ENCODE assay signal across 22 cellular contexts in genomic region chr1:203632941-203633340, GRCh38. TPM values are rescaled to one million over a fixed set of nuclear protein-coding genes. Genes with fewer than 3 reads are reported as not detected.
A peak's percentile ranks its signal among the peaks of the same experiment; 100 is the strongest.
DNase-seq lines count a peak whose midpoint lies in the region; ATAC-seq and TF ChIP-seq lines count a peak whose summit lies in the region.
"Had no signal": no experiment of that assay in that cellular context is flagged by ENCODE, and none has a peak within 500 bp of the region (broad histone marks: within the 10 kb centered on the region; RNA-seq: fewer than 3 reads in every experiment).

No MANE protein-coding gene starts in this region.

- no peak for TF ChIP-seq POLR2A in gastroesophageal sphincter (IDR thresholded peaks at IDR 0.05)
- no peak for TF ChIP-seq POLR2A in stomach (IDR thresholded peaks at IDR 0.05)

- TF ChIP-seq EP300 in gastroesophageal sphincter (IDR thresholded peaks at IDR 0.05) (no peak), stomach (IDR thresholded peaks at IDR 0.05) (no peak)

- H3K4me2 ChIP-seq in neural progenitor cell = no peak overlapping the region
- H3K4me2 ChIP-seq: A549 had no signal

- peak overlapping the region; percentile 49 for H3K27ac Mint-ChIP-seq in activated CD8-positive, alpha-beta memory T cell treated with anti-CD3 and anti-CD28 coated beads, Interleukin-2, amount 10 ng/mL, durations not matched to agents 7 days and 5 days
- peak overlapping the region; percentile 99 for H3K27ac Mint-ChIP-seq in activated T-helper 17 cell treated with anti-CD3 and anti-CD28 coated beads, Interleukin-2, amount 50 U/mL, for 72 hours
- no peak overlapping the region for H3K27ac Mint-ChIP-seq in neural progenitor cell

- H3F3A ChIP-seq in neural progenitor cell (ENCODE audit: low read depth) = peaks cover 21% of the 10 kb centered on the region

- peaks cover 64% of the 10 kb centered on the region for H3K36me3 Mint-ChIP-seq in activated CD8-positive, alpha-beta memory T cell treated with anti-CD3 and anti-CD28 coated beads, Interleukin-2, amount 10 ng/mL, durations not matched to agents 7 days and 5 days
- H3K36me3 Mint-ChIP-seq in activated T-helper 17 cell treated with anti-CD3 and anti-CD28 coated beads, Interleukin-2, amount 50 U/mL, for 72 hours (ENCODE audit: low read depth) = peaks cover 87% of the 10 kb centered on the region
- peaks cover 3% of the 10 kb centered on the region for H3K36me3 Mint-ChIP-seq in neural progenitor cell

- peaks cover 74% of the 10 kb centered on the region for H4K20me1 ChIP-seq in neural progenitor cell (ENCODE audit: low read depth)

- H3K27ac ChIP-seq in gastroesophageal sphincter = peak overlapping the region; percentile 14 to 95 (median 92)
- H3K27ac ChIP-seq in stomach = peak overlapping the region in 3 of 5 donors; percentile 90 to 95 (median 93)
- no peak overlapping the region for H3K27ac ChIP-seq in neural progenitor cell
- H3K27ac ChIP-seq: A549 had no signal

- CTCF ChIA-PET in activated CD8-positive, alpha-beta memory T cell treated with anti-CD3 and anti-CD28 coated beads, Interleukin-2, amount 10 ng/mL, durations not matched to agents 7 days and 5 days (lab: Charles Lee) = no interaction called here

- H3K4me3 Mint-ChIP-seq in activated CD8-positive, alpha-beta memory T cell treated with anti-CD3 and anti-CD28 coated beads, Interleukin-2, amount 10 ng/mL, durations not matched to agents 7 days and 5 days = no peak overlapping the region
- H3K4me3 Mint-ChIP-seq in activated T-helper 17 cell treated with anti-CD3 and anti-CD28 coated beads, Interleukin-2, amount 50 U/mL, for 72 hours = peak overlapping the region; percentile 99
- no peak overlapping the region for H3K4me3 Mint-ChIP-seq in neural progenitor cell

- no peaks in the 10 kb centered on the region for H3K9me3 ChIP-seq in gastroesophageal sphincter
- H3K9me3 ChIP-seq in stomach = no peaks in the 10 kb centered on the region
- no peaks in the 10 kb centered on the region for H3K9me3 ChIP-seq in neural progenitor cell (ENCODE audit: low read depth)
- H3K9me3 ChIP-seq: A549, BE2C, heart left ventricle had no signal

- intact Hi-C loops in stomach (cut with DNase I; ENCODE audit: low total_unique reads) = no loop called here

- no peak for ATAC-seq in activated CD8-positive, alpha-beta memory T cell treated with anti-CD3 and anti-CD28 coated beads, Interleukin-2, amount 10 ng/mL, durations not matched to agents 7 days and 5 days
- peak; percentile 39 for ATAC-seq in activated T-helper 17 cell treated with anti-CD3 and anti-CD28 coated beads, Interleukin-2, amount 50 U/mL, for 72 hours (replicated peaks)
- ATAC-seq in gastroesophageal sphincter (no peak), GM21619 (IDR thresholded peaks at IDR 0.05; ENCODE audit: unreplicated experiment) (no peak)
- ATAC-seq: A549, HCT116, heart left ventricle, left ventricle myocardium superior had no signal

- H3K27me3 ChIP-seq in gastroesophageal sphincter (no peaks in the 10 kb centered on the region), stomach (no peaks in the 10 kb centered on the region), neural progenitor cell (peaks cover 15% of the 10 kb centered on the region)
- H3K27me3 ChIP-seq: BE2C, heart left ventricle had no signal

- no peak overlapping the region for H3K4me3 ChIP-seq in gastroesophageal sphincter
- H3K4me3 ChIP-seq in stomach = no peak overlapping the region
- H3K4me3 ChIP-seq in neural progenitor cell = no peak overlapping the region
- H3K4me3 ChIP-seq: A549, coronary artery had no signal

- H3K27me3 Mint-ChIP-seq in activated CD8-positive, alpha-beta memory T cell treated with anti-CD3 and anti-CD28 coated beads, Interleukin-2, amount 10 ng/mL, durations not matched to agents 7 days and 5 days = no peaks in the 10 kb centered on the region
- no peaks in the 10 kb centered on the region for H3K27me3 Mint-ChIP-seq in activated T-helper 17 cell treated with anti-CD3 and anti-CD28 coated beads, Interleukin-2, amount 50 U/mL, for 72 hours
- peaks cover 18% of the 10 kb centered on the region for H3K27me3 Mint-ChIP-seq in neural progenitor cell (ENCODE audit: insufficient read depth, low read depth)

- H3K4me1 ChIP-seq in gastroesophageal sphincter = peaks cover 10 to 83% (median 49%) of the 10 kb centered on the region in 3 donors
- peaks cover 31 to 80% (median 57%) of the 10 kb centered on the region in 4 donors for H3K4me1 ChIP-seq in stomach
- peaks cover 19% of the 10 kb centered on the region for H3K4me1 ChIP-seq in neural progenitor cell

- H2AFZ ChIP-seq in neural progenitor cell (replicated peaks) = no peak overlapping the region

- H3K9ac ChIP-seq in neural progenitor cell = no peak overlapping the region

- peaks cover 0 to 8% of the 10 kb centered on the region in 2 donors for H3K36me3 ChIP-seq in gastroesophageal sphincter
- peaks cover 0 to 12% (median 6%) of the 10 kb centered on the region in 4 donors for H3K36me3 ChIP-seq in stomach
- H3K36me3 ChIP-seq in neural progenitor cell = no peaks in the 10 kb centered on the region
- H3K36me3 ChIP-seq: BE2C had no signal

- peaks cover 54% of the 10 kb centered on the region for H3K79me2 ChIP-seq in neural progenitor cell (ENCODE audit: low read depth)

- H3K9me3 Mint-ChIP-seq in activated CD8-positive, alpha-beta memory T cell treated with anti-CD3 and anti-CD28 coated beads, Interleukin-2, amount 10 ng/mL, durations not matched to agents 7 days and 5 days (ENCODE audit: low read depth) = no peaks in the 10 kb centered on the region
- no peaks in the 10 kb centered on the region for H3K9me3 Mint-ChIP-seq in activated T-helper 17 cell treated with anti-CD3 and anti-CD28 coated beads, Interleukin-2, amount 50 U/mL, for 72 hours
- no peaks in the 10 kb centered on the region for H3K9me3 Mint-ChIP-seq in neural progenitor cell

- 50 to 58% methylated on average over 1 to 3 of the region's 3 CpGs for WGBS in gastroesophageal sphincter (ENCODE audit: low coverage in 1 of 2), 2 donors
- 77 to 91% (median 88%) methylated on average over 3 of the region's 3 CpGs for WGBS in stomach, 5 donors

- DNase-seq in activated CD8-positive, alpha-beta memory T cell treated with anti-CD3 and anti-CD28 coated beads, Interleukin-2, amount 10 ng/mL, durations not matched to agents 7 days and 5 days = no peak
- no peak for DNase-seq in activated CD8-positive, alpha-beta memory T cell treated with anti-CD3 and anti-CD28 coated beads, Interleukin-2, amount 50 U/mL, for 4 hours
- DNase-seq in stomach (no peak), NCI-H1930 (lab: John Stamatoyannopoulos, UW) (no peak), neural progenitor cell (ENCODE audit: low spot score) (no peak)
- DNase-seq: activated CD4-positive, CD25-positive, alpha-beta regulatory T cell; activated gamma-delta T cell; BE2C; Calu3; heart left ventricle; KBM-7; left ventricle myocardium superior; NCI-H1694; NCI-H69; stimulated activated CD4-positive, alpha-beta T cell treated with anti-CD3 and anti-CD28 coated beads, Interleukin-2, amount 100 ng/mL, for 48 hours; stimulated activated naive CD4-positive, alpha-beta T cell treated with Interleukin-2 at 50 U/mL for 16 hours had no signal

- TF ChIP-seq CTCF in gastroesophageal sphincter (IDR thresholded peaks at IDR 0.05) = no peak
- TF ChIP-seq CTCF in stomach (IDR thresholded peaks at IDR 0.05) = no peak
- TF ChIP-seq CTCF in neural progenitor cell (IDR thresholded peaks at IDR 0.05) = no peak

- H3K4me1 Mint-ChIP-seq in activated CD8-positive, alpha-beta memory T cell treated with anti-CD3 and anti-CD28 coated beads, Interleukin-2, amount 10 ng/mL, durations not matched to agents 7 days and 5 days = peaks cover 51% of the 10 kb centered on the region
- H3K4me1 Mint-ChIP-seq in activated T-helper 17 cell treated with anti-CD3 and anti-CD28 coated beads, Interleukin-2, amount 50 U/mL, for 72 hours = peaks cover 36% of the 10 kb centered on the region
- H3K4me1 Mint-ChIP-seq in neural progenitor cell = peaks cover 37% of the 10 kb centered on the region

RNA-seq across cellular contexts. Expression of gene ATP2B4, which starts 6.3 kb away (rescaled TPM):
- 100 to 1,000 TPM in 1 of 2 experiments, 10 to 100 TPM in 1; 96.1 to 130 TPM for total RNA-seq in activated CD8-positive, alpha-beta memory T cell treated with anti-CD3 and anti-CD28 coated beads, Interleukin-2, amount 10 ng/mL, durations not matched to agents 7 days and 5 days
- 100 to 1,000 TPM; 101 TPM for total RNA-seq in activated T-helper 17 cell treated with anti-CD3 and anti-CD28 coated beads, Interleukin-2, amount 50 U/mL, for 72 hours
- total RNA-seq in gastroesophageal sphincter (100 to 1,000 TPM; 211 to 454 (median 257) TPM), stomach (100 to 1,000 TPM in 2 of 5 donors, 10 to 100 TPM in 3; 38.5 to 353 (median 78.2) TPM), neural progenitor cell (ENCODE audit: low replicate concordance) (39.6 and 39.8 TPM in 2 replicates)
- polyA plus RNA-seq in stomach = 10 to 100 TPM in 1 of 3 donors, 1 to 10 TPM in 2; 4.4 to 23.6 (median 4.8) TPM
